In the genomic region with DNA sequence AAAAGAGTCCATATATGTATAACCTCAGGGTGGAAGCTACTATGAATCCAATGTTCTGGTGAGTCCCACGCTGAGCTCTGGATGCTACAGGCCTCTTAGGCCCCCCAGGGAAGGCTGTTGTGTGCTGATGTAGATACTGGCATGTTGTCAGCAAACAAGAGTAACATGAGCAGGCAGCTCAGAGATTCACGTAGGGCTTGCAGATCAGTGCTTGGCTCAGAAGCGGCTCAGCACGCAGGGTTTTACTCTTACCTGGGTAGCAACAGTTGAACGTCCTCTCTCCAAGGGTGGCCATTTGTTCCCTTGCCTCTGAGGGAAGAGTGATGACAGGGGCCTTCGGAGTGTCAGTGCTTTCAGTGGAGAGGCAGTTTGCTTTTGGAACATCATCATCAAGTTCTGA, we compare ENCODE assay signal across 10 cellular contexts.
"Had no signal": no experiment of that assay in that cellular context is flagged by ENCODE, and none has a peak within 500 bp of the region (broad histone marks: within the 10 kb centered on the region; RNA-seq: fewer than 3 reads in every experiment).

No MANE protein-coding gene starts in this region.

- H3K27ac Mint-ChIP-seq: H9, HFFc6 had no signal

- H3K4me1 ChIP-seq: HAP-1 had no signal

- FAIRE-seq: H1, H54 had no signal

- H3K27ac ChIP-seq: GM23248 had no signal

- DNase-seq: GM23248, GOT3, H7, H9, HCEC 1CT, HFFc6 had no signal

- H2AFZ ChIP-seq: GM23248 had no signal

- H3K4me3 ChIP-seq: GM23248, HAP-1 had no signal

- H3K9me3 ChIP-seq: HAP-1 had no signal

- H3K36me3 ChIP-seq: HAP-1 had no signal

- H3K9me3 Mint-ChIP-seq: H9, HFFc6 had no signal

- ATAC-seq: HCT116 had no signal

- H3K4me3 Mint-ChIP-seq: H9, HFFc6 had no signal
